In the genomic region with DNA sequence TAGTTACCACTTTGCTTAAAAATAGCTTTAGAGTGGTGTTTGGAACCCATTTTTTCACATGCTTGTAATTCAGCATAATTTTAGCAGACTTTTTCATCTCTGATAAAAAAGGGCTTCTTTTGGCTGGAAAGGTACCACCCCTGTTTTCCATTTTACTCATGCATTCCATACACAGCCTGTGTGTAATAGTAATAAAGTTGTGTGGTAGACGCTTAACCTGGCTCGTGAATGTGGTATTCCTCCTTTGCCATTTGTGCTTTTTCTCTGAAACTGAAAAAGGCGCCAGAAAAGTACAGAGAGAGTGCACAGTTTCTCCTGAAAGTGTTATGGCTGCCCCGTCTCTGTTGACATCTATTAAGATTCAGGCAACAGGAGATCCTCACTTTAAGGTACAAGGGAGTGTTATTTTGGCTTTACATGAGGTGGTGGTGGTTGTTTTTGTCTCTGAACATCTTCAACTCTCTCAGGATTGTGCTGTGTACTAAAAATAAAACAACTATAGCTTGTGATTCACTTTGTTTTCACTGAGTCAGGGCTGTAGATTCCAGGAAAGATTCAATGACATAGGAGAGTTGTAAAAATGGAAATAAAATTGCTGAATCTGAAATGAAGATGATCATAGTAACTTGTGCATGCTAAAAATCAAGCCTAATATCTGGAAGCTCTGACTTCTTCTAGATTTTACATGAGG, we compare ENCODE assay signal across 15 cellular contexts.
"Had no signal": no experiment of that assay in that cellular context is flagged by ENCODE, and none has a peak within 500 bp of the region (broad histone marks: within the 10 kb centered on the region; RNA-seq: fewer than 3 reads in every experiment).

No MANE protein-coding gene starts in this region.

- H3K27ac Mint-ChIP-seq: activated CD8-positive, alpha-beta T cell treated with anti-CD3 and anti-CD28 coated beads for 36 hours; activated naive CD4-positive, alpha-beta T cell treated with anti-CD3 and anti-CD28 coated beads, Interleukin-2, amount 10 ng/mL, durations not matched to agents 7 days and 5 days; natural killer cell treated with Interleukin-12 subunit alpha and Interleukin-12 subunit beta and Interleukin-15 and Interleukin-18, amount 100 ng/mL, for 72 hours; progenitor cell of endocrine pancreas had no signal

- H3K4me1 ChIP-seq: adrenal gland, right atrium auricular region, testis, upper lobe of right lung had no signal

- H3K36me3 ChIP-seq: adrenal gland, right atrium auricular region, upper lobe of right lung had no signal

- H3K27ac ChIP-seq: adrenal gland, right atrium auricular region, skin epidermis, testis, upper lobe of right lung had no signal

- H3K4me3 Mint-ChIP-seq: activated CD8-positive, alpha-beta T cell treated with anti-CD3 and anti-CD28 coated beads for 36 hours; activated naive CD4-positive, alpha-beta T cell treated with anti-CD3 and anti-CD28 coated beads, Interleukin-2, amount 10 ng/mL, durations not matched to agents 7 days and 5 days; natural killer cell treated with Interleukin-12 subunit alpha and Interleukin-12 subunit beta and Interleukin-15 and Interleukin-18, amount 100 ng/mL, for 72 hours had no signal

- H3K9me3 ChIP-seq: adrenal gland, testis, upper lobe of right lung had no signal

- H3K27me3 Mint-ChIP-seq: activated CD8-positive, alpha-beta T cell treated with anti-CD3 and anti-CD28 coated beads for 36 hours; activated naive CD4-positive, alpha-beta T cell treated with anti-CD3 and anti-CD28 coated beads, Interleukin-2, amount 10 ng/mL, durations not matched to agents 7 days and 5 days; progenitor cell of endocrine pancreas had no signal

- H3K9me3 Mint-ChIP-seq: activated CD8-positive, alpha-beta T cell treated with anti-CD3 and anti-CD28 coated beads for 36 hours; activated naive CD4-positive, alpha-beta T cell treated with anti-CD3 and anti-CD28 coated beads, Interleukin-2, amount 10 ng/mL, durations not matched to agents 7 days and 5 days had no signal

- H3K27me3 ChIP-seq: adrenal gland, right atrium auricular region, testis, upper lobe of right lung had no signal

- DNase-seq: activated CD8-positive, alpha-beta memory T cell treated with anti-CD3 and anti-CD28 coated beads, Interleukin-2, amount 50 U/mL, for 4 hours; activated CD8-positive, alpha-beta T cell treated with anti-CD3 and anti-CD28 coated beads for 36 hours; activated naive CD4-positive, alpha-beta T cell treated with anti-CD3 and anti-CD28 coated beads, Interleukin-2, amount 10 ng/mL, durations not matched to agents 7 days and 5 days; adrenal gland; hippocampal formation; mesendoderm; stimulated activated CD4-positive, alpha-beta T cell treated with anti-CD3 and anti-CD28 coated beads, Interleukin-4, amount 100 ng/mL, for 24 hours; stimulated activated naive CD4-positive, alpha-beta T cell treated with Interleukin-2 at 50 U/mL for 16 hours; T-helper 9 cell; testis; upper lobe of right lung had no signal

- ATAC-seq: activated CD8-positive, alpha-beta T cell treated with anti-CD3 and anti-CD28 coated beads for 36 hours; natural killer cell treated with Interleukin-12 subunit alpha and Interleukin-12 subunit beta and Interleukin-15 and Interleukin-18, amount 100 ng/mL, for 72 hours; upper lobe of right lung had no signal

- H3K36me3 Mint-ChIP-seq: activated naive CD4-positive, alpha-beta T cell treated with anti-CD3 and anti-CD28 coated beads, Interleukin-2, amount 10 ng/mL, durations not matched to agents 7 days and 5 days; natural killer cell treated with Interleukin-12 subunit alpha and Interleukin-12 subunit beta and Interleukin-15 and Interleukin-18, amount 100 ng/mL, for 72 hours had no signal

- H3K4me3 ChIP-seq: adrenal gland, right atrium auricular region, skin epidermis, testis, upper lobe of right lung had no signal
